1 cellular context compared by ENCODE assay signal in genomic region chr14:71773900-71774481, GRCh38.
TF ChIP-seq lines count a peak whose summit lies in the region.

No MANE protein-coding gene starts in this region.

TF ChIP-seq in HEK293, 187 proteins besides CTCF, POLR2A, EP300 and RAD21 (continued from another document):
- TF ChIP-seq, protein P1, sequence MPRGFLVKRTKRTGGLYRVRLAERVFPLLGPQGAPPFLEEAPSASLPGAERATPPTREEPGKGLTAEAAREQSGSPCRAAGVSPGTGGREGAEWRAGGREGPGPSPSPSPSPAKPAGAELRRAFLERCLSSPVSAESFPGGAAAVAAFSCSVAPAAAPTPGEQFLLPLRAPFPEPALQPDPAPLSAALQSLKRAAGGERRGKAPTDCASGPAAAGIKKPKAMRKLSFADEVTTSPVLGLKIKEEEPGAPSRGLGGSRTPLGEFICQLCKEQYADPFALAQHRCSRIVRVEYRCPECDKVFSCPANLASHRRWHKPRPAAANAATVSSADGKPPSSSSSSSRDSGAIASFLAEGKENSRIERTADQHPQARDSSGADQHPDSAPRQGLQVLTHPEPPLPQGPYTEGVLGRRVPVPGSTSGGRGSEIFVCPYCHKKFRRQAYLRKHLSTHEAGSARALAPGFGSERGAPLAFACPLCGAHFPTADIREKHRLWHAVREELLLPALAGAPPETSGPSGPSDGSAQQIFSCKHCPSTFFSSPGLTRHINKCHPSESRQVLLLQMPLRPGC (tag by site-specific recombination; IDR thresholded peaks at IDR 0.05), result no peak
- TF ChIP-seq ZFP37 (tag by site-specific recombination; IDR thresholded peaks at IDR 0.05), result no peak
